27 cellular contexts compared by ENCODE assay signal in genomic region chr16:1938316-1938715, GRCh38. TPM values are rescaled to one million over a fixed set of nuclear protein-coding genes. Genes with fewer than 3 reads are reported as not detected.
DNase-seq lines count a peak whose midpoint lies in the region; ATAC-seq and TF ChIP-seq lines count a peak whose summit lies in the region.
"Had no signal": no experiment of that assay in that cellular context is flagged by ENCODE, and none has a peak within 500 bp of the region (broad histone marks: within the 10 kb centered on the region; RNA-seq: fewer than 3 reads in every experiment).

No MANE protein-coding gene starts in this region.

- intact Hi-C loops in CD14-positive monocyte (cut with micrococcal nuclease) = loop anchor here in 1 of 2 donors (10.0 kb wide), 1 partner anchor 164 kb away; the partner anchor contains the start of genes EME2, MRPS34 and NME3

- peaks cover 36 to 59% of the 10 kb centered on the region in 2 donors for H3K36me3 Mint-ChIP-seq in CD14-positive monocyte
- peaks cover 26% of the 10 kb centered on the region for H3K36me3 Mint-ChIP-seq in activated T-cell treated with anti-CD3 and anti-CD28 coated beads, Interleukin-2, amount 50 U/mL, for 24 hours (ENCODE audit: low read depth)
- H3K36me3 Mint-ChIP-seq: activated naive CD8-positive, alpha-beta T cell had no signal

- peaks cover 72% of the 10 kb centered on the region for H3K36me3 ChIP-seq in neutrophil
- H3K36me3 ChIP-seq: ovary had no signal

- H3K4me1 Mint-ChIP-seq in CD14-positive monocyte = peaks cover 62% of the 10 kb centered on the region
- peaks cover 15% of the 10 kb centered on the region for H3K4me1 Mint-ChIP-seq in activated T-cell treated with anti-CD3 and anti-CD28 coated beads, Interleukin-2, amount 50 U/mL, for 24 hours (ENCODE audit: low read depth)

- H3K9me3 Mint-ChIP-seq in CD14-positive monocyte = no peaks in the 10 kb centered on the region
- no peaks in the 10 kb centered on the region for H3K9me3 Mint-ChIP-seq in activated T-cell treated with anti-CD3 and anti-CD28 coated beads, Interleukin-2, amount 50 U/mL, for 24 hours
- H3K9me3 Mint-ChIP-seq: activated CD4-positive, alpha-beta T cell treated with anti-CD3 and anti-CD28 coated beads, Interleukin-2, amount 10 ng/mL, durations not matched to agents 7 days and 5 days; activated T-helper 2 cell treated with anti-CD3 and anti-CD28 coated beads, Interferon-gamma antibody, Interleukin-2, Interleukin-4, amounts not matched to agents 10 μg/mL and 5 μg/mL and 100 μg/mL, durations not matched to agents 14 hours and 24 hours and 36 hours; naive thymus-derived CD8-positive, alpha-beta T cell had no signal

- H3K4me1 ChIP-seq in neutrophil (ENCODE audit: control insufficient read depth in 1 of 2, insufficient read depth in 1 of 2, low read depth in 1 of 2, low read length in 1 of 2) = peaks cover 84 to 88% of the 10 kb centered on the region in 2 experiments

- peak overlapping the region; percentile 6 for H3K27ac ChIP-seq in caudate nucleus (ENCODE audit: low read depth, low read length)
- peak overlapping the region; percentile 99 for H3K27ac ChIP-seq in neutrophil
- H3K27ac ChIP-seq: ovary, sigmoid colon, SJSA1, VCaP had no signal

- H3K4me3 Mint-ChIP-seq in CD14-positive monocyte = peak overlapping the region; percentile 61 to 85
- H3K4me3 Mint-ChIP-seq in activated T-cell treated with anti-CD3 and anti-CD28 coated beads, Interleukin-2, amount 50 U/mL, for 24 hours = no peak overlapping the region
- H3K4me3 Mint-ChIP-seq: activated CD4-positive, alpha-beta T cell treated with anti-CD3 and anti-CD28 coated beads, Interleukin-2, amount 10 ng/mL, durations not matched to agents 7 days and 5 days; activated CD8-positive, alpha-beta memory T cell treated with anti-CD3 and anti-CD28 coated beads, Interleukin-2, amount 10 ng/mL, durations not matched to agents 7 days and 5 days; activated naive CD8-positive, alpha-beta T cell had no signal

- TF ChIP-seq CTCF in CD14-positive monocyte (IDR thresholded peaks at IDR 0.05) (no peak), neutrophil (IDR thresholded peaks at IDR 0.05) (peak; percentile 52)

- H3K27me3 Mint-ChIP-seq in CD14-positive monocyte (ENCODE audit: low read depth in 3 of 3) = peaks cover 0 to 1% (median 0%) of the 10 kb centered on the region in 3 donors
- no peaks in the 10 kb centered on the region for H3K27me3 Mint-ChIP-seq in activated T-cell treated with anti-CD3 and anti-CD28 coated beads, Interleukin-2, amount 50 U/mL, for 24 hours
- H3K27me3 Mint-ChIP-seq: activated CD4-positive, alpha-beta T cell treated with anti-CD3 and anti-CD28 coated beads, Interleukin-2, amount 10 ng/mL, durations not matched to agents 7 days and 5 days; activated CD8-positive, alpha-beta memory T cell treated with anti-CD3 and anti-CD28 coated beads, Interleukin-2, amount 10 ng/mL, durations not matched to agents 7 days and 5 days; activated naive CD8-positive, alpha-beta T cell; naive thymus-derived CD8-positive, alpha-beta T cell had no signal

- peak overlapping the region; percentile 92 to 98 (median 96) for H3K27ac Mint-ChIP-seq in CD14-positive monocyte
- no peak overlapping the region for H3K27ac Mint-ChIP-seq in activated T-cell treated with anti-CD3 and anti-CD28 coated beads, Interleukin-2, amount 50 U/mL, for 24 hours
- H3K27ac Mint-ChIP-seq: activated CD4-positive, alpha-beta T cell treated with anti-CD3 and anti-CD28 coated beads, Interleukin-2, amount 10 ng/mL, durations not matched to agents 7 days and 5 days; activated CD8-positive, alpha-beta memory T cell treated with anti-CD3 and anti-CD28 coated beads, Interleukin-2, amount 10 ng/mL, durations not matched to agents 7 days and 5 days; activated naive CD8-positive, alpha-beta T cell; activated T-helper 2 cell treated with anti-CD3 and anti-CD28 coated beads, Interferon-gamma antibody, Interleukin-2, Interleukin-4, amounts not matched to agents 10 μg/mL and 5 μg/mL and 100 μg/mL, durations not matched to agents 14 hours and 24 hours and 36 hours had no signal

- H3K27me3 ChIP-seq in neutrophil = no peaks in the 10 kb centered on the region
- H3K27me3 ChIP-seq: esophagus squamous epithelium, ovary, sigmoid colon, SJSA1 had no signal

- H3K9me3 ChIP-seq in neutrophil = no peaks in the 10 kb centered on the region
- H3K9me3 ChIP-seq: esophagus squamous epithelium, ovary, sigmoid colon, SJSA1 had no signal

- H3K4me3 ChIP-seq in neutrophil (ENCODE audit: low read depth in 1 of 2, low read length in 1 of 2) = peak overlapping the region; percentile 75 to 96
- H3K4me3 ChIP-seq: esophagus squamous epithelium, ovary, sigmoid colon, SJSA1 had no signal

- no peak for ATAC-seq in GM21423 (IDR thresholded peaks at IDR 0.05; ENCODE audit: unreplicated experiment)
- ATAC-seq: activated CD8-positive, alpha-beta memory T cell treated with anti-CD3 and anti-CD28 coated beads, Interleukin-2, amount 10 ng/mL, durations not matched to agents 7 days and 5 days; naive thymus-derived CD8-positive, alpha-beta T cell; PC-3 had no signal

- peak; percentile 84 for DNase-seq in CD14-positive monocyte (ENCODE audit: low spot score)
- DNase-seq in NOMO-1 (lab: John Stamatoyannopoulos, UW; ENCODE audit: unreplicated experiment in 2 of 2) = peak; percentile 81 to 92
- no peak for DNase-seq in caudate nucleus (lab: John Stamatoyannopoulos, UW)
- DNase-seq in activated T-cell treated with anti-CD3 and anti-CD28 coated beads, Interleukin-2, amount 50 U/mL, for 24 hours = no peak
- no peak for DNase-seq in ecto neural progenitor cell (ENCODE audit: low spot score)
- DNase-seq in pons (ENCODE audit: low spot score) = no peak
- DNase-seq: ACHN; activated CD4-positive, alpha-beta T cell treated with anti-CD3 and anti-CD28 coated beads, Interleukin-2, amount 10 ng/mL, durations not matched to agents 7 days and 5 days; activated CD8-positive, alpha-beta memory T cell treated with anti-CD3 and anti-CD28 coated beads, Interleukin-2, amount 10 ng/mL, durations not matched to agents 7 days and 5 days; C1 segment of cervical spinal cord; effector CD8-positive, alpha-beta T cell; esophagus squamous epithelium; H7; naive thymus-derived CD8-positive, alpha-beta T cell; NCI-H1436 treated with DMSO at 0.1 percent for 48 hours; NCI-H2171 treated with DMSO at 0.1 percent for 48 hours; NCI-H69; ovary; PC-3; sigmoid colon; T-helper 2 cell had no signal

RNA-seq across cellular contexts. Expression of gene MSRB1, which starts 4.7 kb away (rescaled TPM):
- 100 to 1,000 TPM; 416 to 427 TPM for polyA plus RNA-seq in CD14-positive monocyte

RNA-seq across cellular contexts. Expression of gene RPL3L, which starts 16.2 kb away (rescaled TPM):
- not detected for polyA plus RNA-seq in CD14-positive monocyte
- polyA plus RNA-seq: naive thymus-derived CD8-positive, alpha-beta T cell; ovary had no signal

RNA-seq across cellular contexts. Expression of gene HS3ST6, which starts 20.1 kb away (rescaled TPM):
- not detected for polyA plus RNA-seq in CD14-positive monocyte
- polyA plus RNA-seq: naive thymus-derived CD8-positive, alpha-beta T cell; ovary had no signal

RNA-seq across cellular contexts. Expression of gene NDUFB10, which starts 21.0 kb away (rescaled TPM):
- 100 to 1,000 TPM; 186 to 215 TPM for polyA plus RNA-seq in CD14-positive monocyte

RNA-seq across cellular contexts. Expression of gene RPS2, which starts 26.3 kb away (rescaled TPM):
- polyA plus RNA-seq in CD14-positive monocyte = 1,000 to 10,000 TPM; 1,893 to 2,136 TPM

Comparison
In these comparisons a context has a peak if more than half of its experiments do, and no peak if none do; other contexts are left out.
1. DNase-seq: peak in CD14-positive monocyte (single experiment) and NOMO-1 (2 of 2); none in caudate nucleus (0 of 61), activated T-cell treated with anti-CD3 and anti-CD28 coated beads, Interleukin-2, amount 50 U/mL, for 24 hours (single experiment), ecto neural progenitor cell (single experiment) and pons (single experiment).